8 cellular contexts compared by ENCODE assay signal in genomic region chr10:50937230-50937907, GRCh38.
A peak's percentile ranks its signal among the peaks of the same experiment; 100 is the strongest.
DNase-seq lines count a peak whose midpoint lies in the region; ATAC-seq lines count a peak whose summit lies in the region.

No MANE protein-coding gene starts in this region.

- peak; percentile 24 for DNase-seq in Ammon's horn (ENCODE audit: low spot score)
- DNase-seq in HS-27A (ENCODE audit: low read depth) = peak; percentile 5
- peak; percentile 41 for DNase-seq in astrocyte of the hippocampus (ENCODE audit: low read depth, low spot score)
- DNase-seq in kidney glomerular epithelial cell (lab: John Stamatoyannopoulos, UW) = peak; percentile 15
- no peak for DNase-seq in OCI-M2 (lab: John Stamatoyannopoulos, UW; ENCODE audit: unreplicated experiment)
- no peak for DNase-seq in NOMO-1 treated with dmso at 0.1 percent for 144 hours (lab: John Stamatoyannopoulos, UW; ENCODE audit: unreplicated experiment)
- DNase-seq in activated naive CD4-positive, alpha-beta T cell (lab: John Stamatoyannopoulos, UW) = no peak

- no peak for ATAC-seq in HG02970 (IDR thresholded peaks at IDR 0.05; ENCODE audit: low FRiP score, unreplicated experiment)

Comparison
In these comparisons a context has a peak if more than half of its experiments do, and no peak if none do; other contexts are left out.
1. DNase-seq: peak in Ammon's horn (single experiment), HS-27A (single experiment), astrocyte of the hippocampus (single experiment) and kidney glomerular epithelial cell (single experiment); none in OCI-M2 (single experiment), NOMO-1 treated with dmso at 0.1 percent for 144 hours (single experiment) and activated naive CD4-positive, alpha-beta T cell (0 of 4).